10 cellular contexts compared by ENCODE assay signal in genomic region chr14:78005325-78005724, GRCh38.
DNase-seq lines count a peak whose midpoint lies in the region; ATAC-seq, FAIRE-seq and TF ChIP-seq lines count a peak whose summit lies in the region.
"Had no signal": no experiment of that assay in that cellular context is flagged by ENCODE, and none has a peak within 500 bp of the region (broad histone marks: within the 10 kb centered on the region; RNA-seq: fewer than 3 reads in every experiment).

No MANE protein-coding gene starts in this region.

- no peak for FAIRE-seq in GM19239 (lab: Jason Lieb, UNC)
- FAIRE-seq: GM12892 had no signal

- peak; percentile 90 for ATAC-seq in GM21515 (IDR thresholded peaks at IDR 0.05; ENCODE audit: unreplicated experiment)
- no peak for ATAC-seq in HG03039 (IDR thresholded peaks at IDR 0.05; ENCODE audit: unreplicated experiment)

- no peak overlapping the region for H3K4me3 ChIP-seq in choroid plexus epithelial cell (ENCODE audit: low read depth, low read length)
- H3K4me3 ChIP-seq: SJSA1 had no signal

- peak; percentile 55 for DNase-seq in GM10266 (ENCODE audit: extremely low spot score)
- peak; percentile 44 for DNase-seq in M059J (ENCODE audit: low read depth)
- peak; percentile 70 for DNase-seq in choroid plexus epithelial cell (ENCODE audit: low read depth)
- no peak for DNase-seq in AG08395 (ENCODE audit: low spot score)
- DNase-seq in GM19239 (ENCODE audit: insufficient read length, low spot score) = no peak
- DNase-seq in central memory CD4-positive, alpha-beta T cell = no peak

- TF ChIP-seq CTCF in GM10266 (IDR thresholded peaks at IDR 0.05; ENCODE audit: control insufficient read depth, insufficient read depth, low read depth, missing control alignments) (no peak), choroid plexus epithelial cell (conservative IDR thresholded peaks at IDR 0.05; ENCODE audit: low read depth, low read length) (no peak)

Comparison
In these comparisons a context has a peak if more than half of its experiments do, and no peak if none do; other contexts are left out.
1. DNase-seq: peak in GM10266 (single experiment), M059J (single experiment) and choroid plexus epithelial cell (single experiment); none in AG08395 (single experiment), GM19239 (single experiment) and central memory CD4-positive, alpha-beta T cell (single experiment).